In the genomic region with DNA sequence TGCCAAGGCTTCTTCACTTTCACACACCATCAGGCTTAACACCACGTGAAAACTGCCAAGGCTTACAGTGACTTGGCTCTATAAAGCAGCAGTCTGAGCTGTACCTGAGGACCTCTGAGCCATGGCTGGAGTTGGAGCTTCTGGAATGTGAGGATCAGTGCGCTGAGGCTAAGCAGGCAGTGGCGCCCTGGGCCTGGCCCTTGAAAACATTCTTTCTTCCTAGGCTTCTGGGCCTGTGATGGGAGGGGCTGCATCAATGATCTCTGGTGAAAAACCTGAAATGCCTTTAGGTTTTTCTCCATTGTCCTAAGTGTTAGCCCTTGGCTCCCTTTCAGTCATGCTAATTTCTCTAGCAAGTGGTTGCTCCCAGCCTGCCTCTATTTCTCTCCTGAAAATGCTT, we compare ENCODE assay signal across 29 cellular contexts.
"Had no signal": no experiment of that assay in that cellular context is flagged by ENCODE, and none has a peak within 500 bp of the region (broad histone marks: within the 10 kb centered on the region; RNA-seq: fewer than 3 reads in every experiment).

No MANE protein-coding gene starts in this region.

- H3K4me1 ChIP-seq: ascending aorta, gastroesophageal sphincter, pancreas, right atrium auricular region, tibial nerve had no signal

- H3K36me3 ChIP-seq: ascending aorta, brain microvascular endothelial cell, gastroesophageal sphincter, pancreas, right atrium auricular region, tibial nerve had no signal

- H3K4me3 Mint-ChIP-seq: activated naive CD4-positive, alpha-beta T cell treated with anti-CD3 and anti-CD28 coated beads for 36 hours; activated naive CD8-positive, alpha-beta T cell treated with anti-CD3 and anti-CD28 coated beads for 36 hours; effector memory CD8-positive, alpha-beta T cell; naive B cell; nephron progenitor cell; T-helper 1 cell treated with Interleukin-12 subunit alpha and Interleukin-12 subunit beta and Interleukin-4 antibody, amounts not matched to agents 30 μg/mL and 1 μg/mL, for 36 hours had no signal

- H3K9me3 ChIP-seq: ascending aorta, gastroesophageal sphincter, pancreas, right atrium auricular region, tibial nerve had no signal

- H3K27ac ChIP-seq: ascending aorta, brain microvascular endothelial cell, coronary artery, gastroesophageal sphincter, pancreas, right atrium auricular region, tibial nerve, VCaP had no signal

- ATAC-seq: activated CD4-positive, CD25-positive, alpha-beta regulatory T cell treated with anti-CD3 and anti-CD28 coated beads, Interleukin-2, amount 50 U/mL, for 24 hours; effector memory CD8-positive, alpha-beta T cell; gastroesophageal sphincter; left cardiac atrium; left ventricle myocardium superior; pancreas had no signal

- DNase-seq: activated CD4-positive, alpha-beta T cell treated with anti-CD3 and anti-CD28 coated beads for 48 hours; activated CD4-positive, alpha-beta T cell treated with anti-CD3 and anti-CD28 coated beads, Interleukin-2, amount 50 U/mL, for 48 hours; activated CD8-positive, alpha-beta memory T cell treated with anti-CD3 and anti-CD28 coated beads for 24 hours; activated effector memory CD4-positive, alpha-beta T cell treated with anti-CD3 and anti-CD28 coated beads, Interleukin-2, amount 50 U/mL, for 16 hours; activated naive CD4-positive, alpha-beta T cell treated with anti-CD3 and anti-CD28 coated beads for 36 hours; activated naive CD8-positive, alpha-beta T cell treated with anti-CD3 and anti-CD28 coated beads for 36 hours; brain microvascular endothelial cell; effector memory CD8-positive, alpha-beta T cell; head of caudate nucleus; hippocampal formation; left cardiac atrium; left ventricle myocardium superior; naive B cell; nephron progenitor cell; nucleus accumbens; pancreas; stimulated activated CD4-positive, alpha-beta T cell treated with anti-CD3 and anti-CD28 coated beads, Interleukin-1b, Interleukin-23, amount 100 ng/mL, for 48 hours; stimulated activated naive CD4-positive, alpha-beta T cell; SW 1271; T-helper 9 cell had no signal

- H3K27me3 Mint-ChIP-seq: activated naive CD8-positive, alpha-beta T cell treated with anti-CD3 and anti-CD28 coated beads for 36 hours; effector memory CD8-positive, alpha-beta T cell; naive B cell had no signal

- H3K27me3 ChIP-seq: ascending aorta, brain microvascular endothelial cell, gastroesophageal sphincter, pancreas, right atrium auricular region, tibial nerve had no signal

- H3K36me3 Mint-ChIP-seq: activated naive CD8-positive, alpha-beta T cell treated with anti-CD3 and anti-CD28 coated beads for 36 hours; naive B cell had no signal

- H3K4me1 Mint-ChIP-seq: activated naive CD8-positive, alpha-beta T cell treated with anti-CD3 and anti-CD28 coated beads for 36 hours; naive B cell had no signal

- H3K4me3 ChIP-seq: ascending aorta, coronary artery, gastroesophageal sphincter, pancreas, right atrium auricular region, smooth muscle cell, tibial nerve had no signal

- H3K4me2 ChIP-seq: smooth muscle cell had no signal

- H3K27ac Mint-ChIP-seq: activated naive CD4-positive, alpha-beta T cell treated with anti-CD3 and anti-CD28 coated beads for 36 hours; activated naive CD8-positive, alpha-beta T cell treated with anti-CD3 and anti-CD28 coated beads for 36 hours; effector memory CD8-positive, alpha-beta T cell; naive B cell; nephron progenitor cell; T-helper 1 cell treated with Interleukin-12 subunit alpha and Interleukin-12 subunit beta and Interleukin-4 antibody, amounts not matched to agents 30 μg/mL and 1 μg/mL, for 36 hours had no signal
